In genomic region chr3:75671613-75672141, GRCh38 we compare ENCODE assay signal across 15 cellular contexts. TPM values are rescaled to one million over a fixed set of nuclear protein-coding genes. Genes with fewer than 3 reads are reported as not detected.
DNase-seq lines count a peak whose midpoint lies in the region; ATAC-seq and TF ChIP-seq lines count a peak whose summit lies in the region.
"Not testable (repeated sequence)": the region's sequence is repeated elsewhere in the genome, so short reads cannot be mapped to it uniquely, and the experiment has no call there.
"Had no signal": no experiment of that assay in that cellular context is flagged by ENCODE, and none has a peak within 500 bp of the region (broad histone marks: within the 10 kb centered on the region; RNA-seq: fewer than 3 reads in every experiment).

No MANE protein-coding gene starts in this region.

- H2BK5ac ChIP-seq in mesenchymal stem cell (ENCODE audit: low read depth, low read length, poor library complexity, severe bottlenecking) = not testable (repeated sequence)

- H3K9ac ChIP-seq in Loucy (ENCODE audit: low read depth, low read length, poor library complexity, severe bottlenecking); mesenchymal stem cell (ENCODE audit: low read length); parathyroid adenoma: not testable (repeated sequence)

- WGBS in mesenchymal stem cell = 31% methylated on average over 17 of the region's 17 CpGs

- not testable (repeated sequence) for H3K27ac Mint-ChIP-seq in CD4-positive, alpha-beta memory T cell; activated T-helper 17 cell treated with anti-CD3 and anti-CD28 coated beads, Interleukin-2, amount 50 U/mL, for 72 hours
- peak overlapping the region; percentile 43 for H3K27ac Mint-ChIP-seq in type B pancreatic cell

- peak overlapping the region in 1 of 2 experiments; percentile 56 for H2BK12ac ChIP-seq in mesenchymal stem cell (ENCODE audit: low read length in 2 of 2)

- H3K4me1 ChIP-seq in CD4-positive, alpha-beta memory T cell (ENCODE audit: insufficient read depth, low read length); Loucy (ENCODE audit: insufficient read depth, low read length, poor library complexity, severe bottlenecking); mesenchymal stem cell (ENCODE audit: control insufficient read depth, insufficient read depth, low read depth, low read length); parathyroid adenoma: not testable (repeated sequence)
- H3K4me1 ChIP-seq in cardiac muscle cell (ENCODE audit: low read depth) = peaks cover 16% of the 10 kb centered on the region

- H3K14ac ChIP-seq in mesenchymal stem cell (ENCODE audit: low read length in 2 of 2) = not testable (repeated sequence)

- not testable (repeated sequence) for H3K23ac ChIP-seq in mesenchymal stem cell (ENCODE audit: low read length in 2 of 2)

- not testable (repeated sequence) for TF ChIP-seq CTCF in Loucy (conservative IDR thresholded peaks at IDR 0.05; ENCODE audit: low read length); coronary artery (IDR thresholded peaks at IDR 0.05); cardiac muscle cell (IDR thresholded peaks at IDR 0.05; ENCODE audit: low read depth, low read length); parathyroid adenoma (IDR thresholded peaks at IDR 0.05); type B pancreatic cell (conservative IDR thresholded peaks at IDR 0.05)

- CTCF ChIA-PET in CD4-positive, alpha-beta memory T cell (lab: Charles Lee; ENCODE audit: partially characterized antibody) = not testable (repeated sequence)

- not testable (repeated sequence) for H3F3A ChIP-seq in Loucy (ENCODE audit: low read depth)

- peak overlapping the region in 1 of 2 experiments; percentile 48 for H3K18ac ChIP-seq in mesenchymal stem cell (ENCODE audit: low read depth in 1 of 2, low read length in 2 of 2)

- peak overlapping the region in 6 of 8 donors; percentile 5 to 68 (median 40) for H3K4me3 Mint-ChIP-seq in CD4-positive, alpha-beta memory T cell
- H3K4me3 Mint-ChIP-seq in activated T-helper 17 cell treated with anti-CD3 and anti-CD28 coated beads, Interleukin-2, amount 50 U/mL, for 72 hours = peak overlapping the region; percentile 1
- H3K4me3 Mint-ChIP-seq in type B pancreatic cell = peak overlapping the region; percentile 81

- peaks cover 5 to 23% of the 10 kb centered on the region in 2 donors for H3K36me3 Mint-ChIP-seq in CD4-positive, alpha-beta memory T cell
- peaks cover 14% of the 10 kb centered on the region for H3K36me3 Mint-ChIP-seq in activated T-helper 17 cell treated with anti-CD3 and anti-CD28 coated beads, Interleukin-2, amount 50 U/mL, for 72 hours (ENCODE audit: low read depth)
- peaks cover 10% of the 10 kb centered on the region for H3K36me3 Mint-ChIP-seq in type B pancreatic cell

- H2AK5ac ChIP-seq in mesenchymal stem cell (ENCODE audit: low read length, severe bottlenecking) = not testable (repeated sequence)

- not testable (repeated sequence) for H3K4me3 ChIP-seq in CD4-positive, alpha-beta memory T cell (ENCODE audit: low read length in 2 of 2)
- H3K4me3 ChIP-seq in Loucy (ENCODE audit: low read length, poor library complexity, severe bottlenecking) = peak overlapping the region; percentile 67
- peak overlapping the region; percentile 64 for H3K4me3 ChIP-seq in coronary artery
- H3K4me3 ChIP-seq in cardiac muscle cell = peak overlapping the region; percentile 41
- H3K4me3 ChIP-seq in mesenchymal stem cell (ENCODE audit: insufficient read depth in 1 of 2, low read depth in 1 of 2, low read length in 2 of 2) = peak overlapping the region; percentile 20 to 70
- peak overlapping the region; percentile 16 for H3K4me3 ChIP-seq in parathyroid adenoma (ENCODE audit: low read depth, low read length)

- not testable (repeated sequence) for H3K4ac ChIP-seq in mesenchymal stem cell (ENCODE audit: low read depth in 1 of 2, low read length in 2 of 2)

- H4K8ac ChIP-seq in mesenchymal stem cell (ENCODE audit: low read length) = not testable (repeated sequence)

- not testable (repeated sequence) for H2BK120ac ChIP-seq in mesenchymal stem cell (ENCODE audit: low read depth, low read length)

- H3K9me3 ChIP-seq in CD4-positive, alpha-beta memory T cell (ENCODE audit: control insufficient read depth in 1 of 2, low read length in 2 of 2); Loucy (ENCODE audit: insufficient read depth, low read depth, low read length); cardiac muscle cell (ENCODE audit: low read depth); mesenchymal stem cell (ENCODE audit: control insufficient read depth, low read length); parathyroid adenoma (ENCODE audit: control insufficient read depth, low read length): not testable (repeated sequence)

- H2BK15ac ChIP-seq in mesenchymal stem cell (ENCODE audit: low read depth, poor library complexity, severe bottlenecking) = not testable (repeated sequence)

- not testable (repeated sequence) for H3K79me1 ChIP-seq in mesenchymal stem cell (replicated peaks; ENCODE audit: low read length, poor library complexity, severe bottlenecking)

- intact Hi-C loops in CD4-positive, alpha-beta memory T cell (cut with micrococcal nuclease) = not testable (repeated sequence)

- H3K27me3 ChIP-seq in CD4-positive, alpha-beta memory T cell (ENCODE audit: insufficient read depth, low read length); Loucy (ENCODE audit: insufficient read depth, low read length, poor library complexity, severe bottlenecking); parathyroid adenoma (ENCODE audit: control insufficient read depth, insufficient read depth, low read length): not testable (repeated sequence)
- H3K27me3 ChIP-seq in cardiac muscle cell = peaks cover 60% of the 10 kb centered on the region
- peaks cover 17 to 22% of the 10 kb centered on the region in 2 experiments for H3K27me3 ChIP-seq in mesenchymal stem cell (ENCODE audit: control insufficient read depth in 1 of 2, insufficient read depth in 1 of 2, low read length in 2 of 2)

- peak overlapping the region; percentile 19 for H4K91ac ChIP-seq in mesenchymal stem cell (ENCODE audit: low read length)

- ATAC-seq in activated T-helper 17 cell treated with anti-CD3 and anti-CD28 coated beads, Interleukin-2, amount 50 U/mL, for 72 hours (replicated peaks) = not testable (repeated sequence)

- H3K36me3 ChIP-seq in CD4-positive, alpha-beta memory T cell (ENCODE audit: insufficient read depth, low read length); Loucy (ENCODE audit: insufficient read depth, low read length); cardiac muscle cell; mesenchymal stem cell (ENCODE audit: control insufficient read depth in 1 of 2, insufficient read depth in 2 of 2, low read depth in 1 of 2, low read length in 2 of 2); parathyroid adenoma (ENCODE audit: control insufficient read depth, insufficient read depth, low read length): not testable (repeated sequence)

- DNase-seq in CD4-positive, alpha-beta memory T cell; coronary artery (ENCODE audit: low spot score); cardiac muscle cell (ENCODE audit: low read depth in 1 of 2, low spot score in 1 of 2); type B pancreatic cell (ENCODE audit: extremely low spot score, unreplicated experiment): not testable (repeated sequence)
- DNase-seq in mesenchymal stem cell = peak; percentile 71

- not testable (repeated sequence) for H3K4me2 ChIP-seq in Loucy (ENCODE audit: low read depth, low read length, poor library complexity, severe bottlenecking)
- H3K4me2 ChIP-seq in mesenchymal stem cell (ENCODE audit: low read length, poor library complexity, severe bottlenecking) (peak overlapping the region; percentile 75), parathyroid adenoma (ENCODE audit: low read length) (peak overlapping the region; percentile 36)

- not testable (repeated sequence) for H3K9me2 ChIP-seq in Loucy (replicated peaks; ENCODE audit: low read depth, low read length)

- peaks cover 5 to 16% (median 12%) of the 10 kb centered on the region in 4 donors for H3K4me1 Mint-ChIP-seq in CD4-positive, alpha-beta memory T cell
- not testable (repeated sequence) for H3K4me1 Mint-ChIP-seq in activated T-helper 17 cell treated with anti-CD3 and anti-CD28 coated beads, Interleukin-2, amount 50 U/mL, for 72 hours
- peaks cover 11% of the 10 kb centered on the region for H3K4me1 Mint-ChIP-seq in type B pancreatic cell (ENCODE audit: unreplicated experiment)

- not testable (repeated sequence) for H3K27ac ChIP-seq in CD4-positive, alpha-beta memory T cell (ENCODE audit: low read depth, low read length); coronary artery; cardiac muscle cell; mesenchymal stem cell (ENCODE audit: low read length, poor library complexity, severe bottlenecking); parathyroid adenoma

- POLR2A ChIA-PET in CD4-positive, alpha-beta memory T cell (lab: Charles Lee; ENCODE audit: partially characterized antibody) = not testable (repeated sequence)

- H3K9me3 Mint-ChIP-seq in CD4-positive, alpha-beta memory T cell = peaks cover 3 to 74% (median 49%) of the 10 kb centered on the region in 8 donors
- peaks cover 27% of the 10 kb centered on the region for H3K9me3 Mint-ChIP-seq in activated T-helper 17 cell treated with anti-CD3 and anti-CD28 coated beads, Interleukin-2, amount 50 U/mL, for 72 hours
- not testable (repeated sequence) for H3K9me3 Mint-ChIP-seq in type B pancreatic cell

- not testable (repeated sequence) for H4K20me1 ChIP-seq in Loucy (ENCODE audit: insufficient read depth, low read length, poor library complexity, severe bottlenecking)

- H3K27me3 Mint-ChIP-seq in CD4-positive, alpha-beta memory T cell = peaks cover 24 to 25% of the 10 kb centered on the region in 2 donors
- peaks cover 34% of the 10 kb centered on the region for H3K27me3 Mint-ChIP-seq in activated T-helper 17 cell treated with anti-CD3 and anti-CD28 coated beads, Interleukin-2, amount 50 U/mL, for 72 hours
- peaks cover 64% of the 10 kb centered on the region for H3K27me3 Mint-ChIP-seq in type B pancreatic cell

- not testable (repeated sequence) for H2AFZ ChIP-seq in Loucy (ENCODE audit: low read length); mesenchymal stem cell (ENCODE audit: low read depth, low read length); parathyroid adenoma

- not testable (repeated sequence) for H3K79me2 ChIP-seq in Loucy (ENCODE audit: insufficient read depth, low read length); parathyroid adenoma

RNA-seq across cellular contexts. Expression of gene FRG2C, which starts 7.5 kb away (rescaled TPM):
- not detected for total RNA-seq in CD4-positive, alpha-beta memory T cell
- polyA plus RNA-seq in CD4-positive, alpha-beta memory T cell = not detected
- total RNA-seq in activated T-helper 17 cell treated with anti-CD3 and anti-CD28 coated beads, Interleukin-2, amount 50 U/mL, for 72 hours = not detected
- total RNA-seq in cardiac muscle cell (not detected in 2 replicates), type B pancreatic cell (ENCODE audit: low replicate concordance) (not detected in 2 replicates)
- not detected in 2 replicates for polyA plus RNA-seq in cardiac muscle cell
- polyA plus RNA-seq in mesenchymal stem cell (2013, experiment 1 of 2) = 0.04 TPM
- polyA plus RNA-seq in mesenchymal stem cell (2013, experiment 2 of 2) = not detected
- total RNA-seq: dermis blood vessel endothelial cell, HT-29, lower lobe of right lung, M059J, sigmoid colon, SJCRH30 had no signal
- polyA plus RNA-seq: CD14-positive monocyte, sigmoid colon had no signal

Comparison
In these comparisons a context has a peak if more than half of its experiments do, and no peak if none do; other contexts are left out.
1. H3K4me3 Mint-ChIP-seq: peak in every context shown above with its lines; median percentile 81 in type B pancreatic cell; 40 in CD4-positive, alpha-beta memory T cell; 1 in activated T-helper 17 cell treated with anti-CD3 and anti-CD28 coated beads, Interleukin-2, amount 50 U/mL, for 72 hours.